In genomic region chr3:19270471-19270870, GRCh38 we compare ENCODE assay signal across 20 cellular contexts.
DNase-seq lines count a peak whose midpoint lies in the region; ATAC-seq and TF ChIP-seq lines count a peak whose summit lies in the region.
"Had no signal": no experiment of that assay in that cellular context is flagged by ENCODE, and none has a peak within 500 bp of the region (broad histone marks: within the 10 kb centered on the region; RNA-seq: fewer than 3 reads in every experiment).

No MANE protein-coding gene starts in this region.

- H3K9ac ChIP-seq in mammary epithelial cell (ENCODE audit: insufficient read depth, low read length) = no peak overlapping the region
- H3K9ac ChIP-seq: BLaER1 treated with 17β-estradiol and CSF1 and Interleukin-3, amounts not matched to agents 10 nM and 100 nM; GM23248 had no signal

- no peak overlapping the region for H3K27ac ChIP-seq in mammary epithelial cell (ENCODE audit: insufficient read depth, low read depth, low read length)
- H3K27ac ChIP-seq: 22Rv1; BLaER1 treated with 17β-estradiol and CSF1 and Interleukin-3, amounts not matched to agents 10 nM and 100 nM; GM23248 had no signal

- H3K4me1 ChIP-seq in mammary epithelial cell (ENCODE audit: insufficient read depth, low read length) = no peaks in the 10 kb centered on the region
- H3K4me1 ChIP-seq: BE2C had no signal

- H2AFZ ChIP-seq in mammary epithelial cell (ENCODE audit: low read depth, low read length) = no peak overlapping the region
- H2AFZ ChIP-seq: GM23248 had no signal

- POLR2A ChIA-PET in MCF 10A (lab: Yijun Ruan, JAX) = no interaction called here

- no peaks in the 10 kb centered on the region for H3K27me3 ChIP-seq in mammary epithelial cell (ENCODE audit: insufficient read depth, low read length)
- H3K27me3 ChIP-seq: BE2C; BLaER1 treated with 17β-estradiol and CSF1 and Interleukin-3, amounts not matched to agents 10 nM and 100 nM had no signal

- ATAC-seq in GM18870 (IDR thresholded peaks at IDR 0.05; ENCODE audit: unreplicated experiment) = no peak
- ATAC-seq: GM12878, HCT116 had no signal

- DNase-seq in MCF 10A (ENCODE audit: unreplicated experiment) (peak; percentile 38), mammary epithelial cell (no peak), astrocyte of the hippocampus (ENCODE audit: low read depth, low spot score) (peak; percentile 41), inferior parietal cortex (ENCODE audit: extremely low spot score) (peak; percentile 43)
- no peak for DNase-seq in activated naive CD4-positive, alpha-beta T cell (lab: John Stamatoyannopoulos, UW)
- DNase-seq: BE2C; CD4-positive, alpha-beta T cell; CD8-positive, alpha-beta memory T cell; DMS 273 treated with DMSO at 0.1 percent for 48 hours; DMS79; EL; GDM1; GM23248; H9 had no signal

- intact Hi-C loops in MCF 10A (cut with micrococcal nuclease) = no loop called here
- intact Hi-C loops in mammary epithelial cell (cut with micrococcal nuclease) = no loop called here

- no peaks in the 10 kb centered on the region for H3K79me2 ChIP-seq in mammary epithelial cell (ENCODE audit: insufficient read depth, low read length)

- no peak overlapping the region for H3K4me3 Mint-ChIP-seq in MCF 10A (ENCODE audit: unreplicated experiment)
- H3K4me3 Mint-ChIP-seq: CD14-positive monocyte; CD4-positive, alpha-beta T cell; CD8-positive, alpha-beta memory T cell; H9 had no signal

- dilution Hi-C loops in mammary epithelial cell (cut with HindIII; ENCODE audit: low sequenced_read_pairs) = no loop called here

- no peaks in the 10 kb centered on the region for H3K36me3 ChIP-seq in mammary epithelial cell (ENCODE audit: insufficient read depth, low read length)
- H3K36me3 ChIP-seq: BE2C; BLaER1 treated with 17β-estradiol and CSF1 and Interleukin-3, amounts not matched to agents 10 nM and 100 nM had no signal

- in situ Hi-C loops in mammary epithelial cell (cut with MboI; ENCODE audit: low sequenced_read_pairs in 2 of 2) = no loop called here

- no peak overlapping the region for H3K27ac Mint-ChIP-seq in MCF 10A (ENCODE audit: low read depth, unreplicated experiment)
- H3K27ac Mint-ChIP-seq: CD14-positive monocyte; CD4-positive, alpha-beta T cell; CD8-positive, alpha-beta memory T cell; H9 had no signal

- CTCF ChIA-PET in MCF 10A (lab: Yijun Ruan, JAX) (no interaction called here), mammary epithelial cell (lab: Charles Lee; ENCODE audit: low non-redundant PET) (no interaction called here)

- peaks cover 12% of the 10 kb centered on the region for H3K27me3 Mint-ChIP-seq in MCF 10A (ENCODE audit: insufficient read depth, unreplicated experiment)
- H3K27me3 Mint-ChIP-seq: CD4-positive, alpha-beta T cell; CD8-positive, alpha-beta memory T cell had no signal

- H3K4me2 ChIP-seq in mammary epithelial cell (ENCODE audit: insufficient read depth, low read depth, low read length) = no peak overlapping the region
- H3K4me2 ChIP-seq: BLaER1 treated with 17β-estradiol and CSF1 and Interleukin-3, amounts not matched to agents 10 nM and 100 nM had no signal

- no peaks in the 10 kb centered on the region for H3K9me3 Mint-ChIP-seq in MCF 10A (ENCODE audit: unreplicated experiment)
- H3K9me3 Mint-ChIP-seq: CD14-positive monocyte; CD4-positive, alpha-beta T cell; H9 had no signal

- H3K9me3 ChIP-seq in mammary epithelial cell (replicated peaks; ENCODE audit: insufficient read depth, low read length) = peaks cover 4% of the 10 kb centered on the region
- H3K9me3 ChIP-seq: BE2C; BLaER1 treated with 17β-estradiol and CSF1 and Interleukin-3, amounts not matched to agents 10 nM and 100 nM had no signal

- no peaks in the 10 kb centered on the region for H4K20me1 ChIP-seq in mammary epithelial cell (ENCODE audit: insufficient read depth, low read length)
- H4K20me1 ChIP-seq: BLaER1 treated with 17β-estradiol and CSF1 and Interleukin-3, amounts not matched to agents 10 nM and 100 nM had no signal

- no peak overlapping the region for H3K4me3 ChIP-seq in mammary epithelial cell (replicated peaks in 1 of 3; ENCODE audit: insufficient read depth in 1 of 3, low read depth in 2 of 3, low read length in 3 of 3)
- H3K4me3 ChIP-seq: BLaER1 treated with 17β-estradiol and CSF1 and Interleukin-3, amounts not matched to agents 10 nM and 100 nM; GM12878; GM23248 had no signal

- BruUV-seq in MCF 10A (replicated peaks; lab: Mats Ljungman, UMichigan) (no TSS peak), mammary epithelial cell (replicated peaks; lab: Mats Ljungman, UMichigan) (no TSS peak)

- 32% methylated on average over 2 of the region's 2 CpGs for WGBS in mammary epithelial cell (ENCODE audit: low coverage, missing lambda C conversion rate)

- H3K36me3 Mint-ChIP-seq in MCF 10A (ENCODE audit: insufficient read depth, unreplicated experiment) = no peaks in the 10 kb centered on the region
- H3K36me3 Mint-ChIP-seq: CD14-positive monocyte; CD8-positive, alpha-beta memory T cell had no signal

- no peaks in the 10 kb centered on the region for H3K4me1 Mint-ChIP-seq in MCF 10A (ENCODE audit: insufficient read depth, unreplicated experiment)
- H3K4me1 Mint-ChIP-seq: CD8-positive, alpha-beta memory T cell had no signal

- TF ChIP-seq CTCF in MCF 10A (IDR thresholded peaks at IDR 0.05; ENCODE audit: unreplicated experiment) (no peak), mammary epithelial cell (conservative IDR thresholded peaks at IDR 0.05 in 1 of 2, IDR thresholded peaks at IDR 0.05 in 1 of 2; ENCODE audit: extremely low read depth in 1 of 2, insufficient read depth in 1 of 2, low read depth in 1 of 2, low read length in 2 of 2) (no peak)

Comparison
In these comparisons a context has a peak if more than half of its experiments do, and no peak if none do; other contexts are left out.
1. DNase-seq: peak in MCF 10A (single experiment), astrocyte of the hippocampus (single experiment) and inferior parietal cortex (single experiment); none in mammary epithelial cell (single experiment) and activated naive CD4-positive, alpha-beta T cell (0 of 4).